In genomic region chr22:30922151-30922611, GRCh38 we compare ENCODE assay signal across 8 cellular contexts. TPM values are rescaled to one million over a fixed set of nuclear protein-coding genes. Genes with fewer than 3 reads are reported as not detected.
DNase-seq lines count a peak whose midpoint lies in the region; ATAC-seq and TF ChIP-seq lines count a peak whose summit lies in the region.

No MANE protein-coding gene starts in this region.

- intact Hi-C loops in stomach (cut with DNase I; ENCODE audit: low total_unique reads): loop anchor here (5.0 kb wide), 1 partner anchor 290 kb away; no protein-coding TSS in a partner anchor

- H3K9me2 ChIP-seq in Karpas-422 (replicated peaks; ENCODE audit: insufficient read depth, low read length) (no peaks in the 10 kb centered on the region), hepatocyte (replicated peaks; ENCODE audit: insufficient read depth) (no peaks in the 10 kb centered on the region)

- TF ChIP-seq POLR2A in stomach (IDR thresholded peaks at IDR 0.05): no peak

- no peak for TF ChIP-seq EP300 in stomach (IDR thresholded peaks at IDR 0.05)

- peaks cover 2% of the 10 kb centered on the region for H3K27me3 Mint-ChIP-seq in endothelial cell (ENCODE audit: unreplicated experiment)

- H3K27me3 ChIP-seq in Karpas-422 (ENCODE audit: low read length) (no peaks in the 10 kb centered on the region), neutrophil (peaks cover 15% of the 10 kb centered on the region), stomach (no peaks in the 10 kb centered on the region), hepatocyte (no peaks in the 10 kb centered on the region)

- H3K4me1 Mint-ChIP-seq in endothelial cell (ENCODE audit: unreplicated experiment): peaks cover 15% of the 10 kb centered on the region

- no peak for TF ChIP-seq CTCF in endothelial cell (IDR thresholded peaks at IDR 0.05; ENCODE audit: unreplicated experiment)
- TF ChIP-seq CTCF in neutrophil (IDR thresholded peaks at IDR 0.05): no peak
- TF ChIP-seq CTCF in stomach (IDR thresholded peaks at IDR 0.05): no peak
- TF ChIP-seq CTCF in hepatocyte (IDR thresholded peaks at IDR 0.05; ENCODE audit: poor library complexity): no peak

- H3K79me2 ChIP-seq in Karpas-422 (ENCODE audit: low read length): no peaks in the 10 kb centered on the region
- H3K79me2 ChIP-seq in hepatocyte: no peaks in the 10 kb centered on the region

- peak overlapping the region; percentile 56 for H3K9ac ChIP-seq in Karpas-422 (ENCODE audit: low read length)

- H3K27ac ChIP-seq in Karpas-422 (ENCODE audit: low read length) (no peak overlapping the region), neutrophil (no peak overlapping the region), stomach (peak overlapping the region in 4 of 5 donors; percentile 8 to 52 (median 29)), hepatocyte (no peak overlapping the region)

- H3K9me3 Mint-ChIP-seq in endothelial cell (ENCODE audit: unreplicated experiment): no peaks in the 10 kb centered on the region

- H3K9me3 ChIP-seq in Karpas-422 (ENCODE audit: low read length) (no peaks in the 10 kb centered on the region), neutrophil (no peaks in the 10 kb centered on the region), stomach (no peaks in the 10 kb centered on the region), hepatocyte (ENCODE audit: low read depth) (no peaks in the 10 kb centered on the region)

- H3K36me3 ChIP-seq in Karpas-422 (ENCODE audit: insufficient read depth, low read length): 0 out of 2 replicates have a peak, but pooled peaks cover 3% of the 10 kb centered on the region
- peaks cover 13% of the 10 kb centered on the region for H3K36me3 ChIP-seq in neutrophil
- H3K36me3 ChIP-seq in stomach: peaks cover 7 to 38% (median 31%) of the 10 kb centered on the region in 4 donors
- H3K36me3 ChIP-seq in hepatocyte (replicated peaks; ENCODE audit: insufficient read depth, low read depth): no peaks in the 10 kb centered on the region

- H3K4me3 Mint-ChIP-seq in endothelial cell (ENCODE audit: unreplicated experiment): no peak overlapping the region

- H3K36me3 Mint-ChIP-seq in endothelial cell (ENCODE audit: low read depth, unreplicated experiment): peaks cover 27% of the 10 kb centered on the region

- peak overlapping the region; percentile 51; the same call in 1 of the 2 replicates for H3K4me3 ChIP-seq in Karpas-422 (ENCODE audit: low read length)
- peak overlapping the region; percentile 55 to 59 for H3K4me3 ChIP-seq in neutrophil (ENCODE audit: low read depth in 1 of 2, low read length in 1 of 2)
- H3K4me3 ChIP-seq in stomach: peak overlapping the region; percentile 31 to 40 (median 38)
- no peak overlapping the region for H3K4me3 ChIP-seq in hepatocyte

- DNase-seq in CD1c-positive myeloid dendritic cell (ENCODE audit: extremely low spot score) (peak; percentile 84), Karpas-422 (peak; percentile 83), endothelial cell (ENCODE audit: low spot score) (no peak), stomach (peak; percentile 55), hepatocyte (ENCODE audit: low spot score) (no peak)
- peak; percentile 89 for DNase-seq in activated CD8-positive, alpha-beta memory T cell treated with anti-CD3 and anti-CD28 coated beads for 24 hours

- peak overlapping the region; percentile 26 for H3K27ac Mint-ChIP-seq in endothelial cell (ENCODE audit: unreplicated experiment)

- H4K20me1 ChIP-seq in Karpas-422 (ENCODE audit: insufficient read depth, low read depth, low read length): no peaks in the 10 kb centered on the region
- no peaks in the 10 kb centered on the region for H4K20me1 ChIP-seq in hepatocyte (ENCODE audit: insufficient read depth, poor library complexity, severe bottlenecking)

- peaks cover 15% of the 10 kb centered on the region for H3K4me1 ChIP-seq in Karpas-422 (ENCODE audit: low read length)
- peaks cover 0 to 12% of the 10 kb centered on the region in 2 experiments for H3K4me1 ChIP-seq in neutrophil (ENCODE audit: control insufficient read depth in 1 of 2, insufficient read depth in 1 of 2, low read depth in 1 of 2, low read length in 1 of 2)
- peaks cover 0 to 19% (median 12%) of the 10 kb centered on the region in 4 donors for H3K4me1 ChIP-seq in stomach
- no peaks in the 10 kb centered on the region for H3K4me1 ChIP-seq in hepatocyte (ENCODE audit: insufficient read depth)

- no peak for ATAC-seq in GM21515 (IDR thresholded peaks at IDR 0.05; ENCODE audit: unreplicated experiment)

- WGBS in stomach, 5 donors: 43 to 71% (median 50%) methylated on average over 34 of the region's 34 CpGs
- 97% methylated on average over 34 of the region's 34 CpGs for WGBS in hepatocyte (ENCODE audit: low lambda C conversion rate, missing lambda C conversion rate)

- H2AFZ ChIP-seq in Karpas-422 (ENCODE audit: low read length) (no peak overlapping the region), hepatocyte (no peak overlapping the region)

- peak overlapping the region; percentile 64 for H3K4me2 ChIP-seq in Karpas-422 (ENCODE audit: low read depth, low read length, poor library complexity, severe bottlenecking)
- no peak overlapping the region for H3K4me2 ChIP-seq in hepatocyte

RNA-seq across cellular contexts. Expression of gene MORC2, which starts 46.4 kb away (rescaled TPM):
- 29.0 and 30.4 TPM in 2 replicates for total RNA-seq in Karpas-422 (2014; rRNA removed; shearing (Covaris generic); ENCODE audit: low replicate concordance)
- total RNA-seq in endothelial cell (ENCODE audit: unreplicated experiment): 56.2 TPM
- total RNA-seq in stomach: 10 to 100 TPM in 4 of 5 donors, 1 to 10 TPM in 1; 8.4 to 64.8 (median 19.6) TPM
- 10 to 100 TPM in 2 of 3 donors, 1 to 10 TPM in 1; 4.4 to 23.5 (median 14.3) TPM for polyA plus RNA-seq in stomach
- total RNA-seq in hepatocyte: 16.3 and 24.0 TPM in 2 replicates
- 15.6 and 20.5 TPM in 2 replicates for polyA plus RNA-seq in hepatocyte

RNA-seq across cellular contexts. Expression of gene TUG1, which starts 46.9 kb away (rescaled TPM):
- total RNA-seq in Karpas-422 (2014; rRNA removed; shearing (Covaris generic); ENCODE audit: low replicate concordance): 37.4 and 97.4 TPM in 2 replicates
- 155 TPM for total RNA-seq in endothelial cell (ENCODE audit: unreplicated experiment)
- 100 to 1,000 TPM in 1 of 5 donors, 10 to 100 TPM in 4; 52.1 to 108 (median 86.2) TPM for total RNA-seq in stomach
- polyA plus RNA-seq in stomach: 10 to 100 TPM; 11.3 to 34.2 (median 15.9) TPM
- 99.3 and 109 TPM in 2 replicates for total RNA-seq in hepatocyte
- polyA plus RNA-seq in hepatocyte: 33.9 and 39.1 TPM in 2 replicates

Comparison
In these comparisons a context has a peak if more than half of its experiments do, and no peak if none do; other contexts are left out.
1. DNase-seq: peak in CD1c-positive myeloid dendritic cell (single experiment), Karpas-422 (single experiment), activated CD8-positive, alpha-beta memory T cell treated with anti-CD3 and anti-CD28 coated beads for 24 hours (single experiment) and stomach (single experiment); none in endothelial cell (single experiment) and hepatocyte (single experiment).
2. H3K27ac ChIP-seq: peak in stomach (4 of 5); none in Karpas-422 (single experiment), neutrophil (single experiment) and hepatocyte (single experiment).